ENCODE assay signal across 12 cellular contexts in genomic region chr1:2045468-2046224, GRCh38. TPM values are rescaled to one million over a fixed set of nuclear protein-coding genes. Genes with fewer than 3 reads are reported as not detected.
A peak's percentile ranks its signal among the peaks of the same experiment; 100 is the strongest.
DNase-seq lines count a peak whose midpoint lies in the region; ATAC-seq, FAIRE-seq and TF ChIP-seq lines count a peak whose summit lies in the region.
"Had no signal": no experiment of that assay in that cellular context is flagged by ENCODE, and none has a peak within 500 bp of the region (broad histone marks: within the 10 kb centered on the region; RNA-seq: fewer than 3 reads in every experiment).

No MANE protein-coding gene starts in this region.

- H3K4me3 Mint-ChIP-seq in mesothelial cell of epicardium, result peak overlapping the region; percentile 8

- H3K4me3 ChIP-seq in BLaER1, result peak overlapping the region; percentile 51
- no peak overlapping the region for H3K4me3 ChIP-seq in bronchial epithelial cell (ENCODE audit: low read depth, low read length)

- peaks cover 41% of the 10 kb centered on the region for H3K27me3 Mint-ChIP-seq in mesothelial cell of epicardium (ENCODE audit: low read depth)

- no peak for ATAC-seq in sciatic nerve

- peaks cover 16% of the 10 kb centered on the region for H3K4me1 Mint-ChIP-seq in mesothelial cell of epicardium

- intact Hi-C loops in sciatic nerve (cut with DNase I), result loop anchor here (10.0 kb wide), 1 partner anchor 91 kb away; no protein-coding TSS in a partner anchor

- H3K9ac ChIP-seq in BLaER1, result peak overlapping the region; percentile 60; the same call in 1 of the 2 replicates
- H3K9ac ChIP-seq: SK-N-SH had no signal

- peak overlapping the region; percentile 90 for H3K4me2 ChIP-seq in BLaER1
- H3K4me2 ChIP-seq: SK-N-SH had no signal

- no peaks in the 10 kb centered on the region for H3K9me3 Mint-ChIP-seq in mesothelial cell of epicardium

- H3K4me1 ChIP-seq in BLaER1, result peaks cover 98% of the 10 kb centered on the region

- H4K20me1 ChIP-seq in BLaER1, result no peaks in the 10 kb centered on the region; the same call in 1 of the 2 replicates

- TF ChIP-seq CTCF in bronchial epithelial cell (IDR thresholded peaks at IDR 0.05; ENCODE audit: insufficient read depth, low read length, severe bottlenecking) (no peak), mesothelial cell of epicardium (IDR thresholded peaks at IDR 0.05; ENCODE audit: unreplicated experiment) (no peak), GM13976 (IDR thresholded peaks at IDR 0.05; ENCODE audit: borderline replicate concordance, control extremely low read depth, extremely low read depth, insufficient read depth, missing control alignments) (no peak)

- peak; percentile 47 for FAIRE-seq in bronchial epithelial cell (lab: Jason Lieb, UNC)

- H3K27ac Mint-ChIP-seq in mesothelial cell of epicardium, result no peak overlapping the region

- peaks cover 38% of the 10 kb centered on the region for H3K27me3 ChIP-seq in BLaER1
- H3K27me3 ChIP-seq in bronchial epithelial cell (ENCODE audit: control insufficient read depth, insufficient read depth, low read length), result no peaks in the 10 kb centered on the region

- H3K9me3 ChIP-seq in BLaER1, result 0 out of 2 replicates have a peak, but pooled peaks cover 2% of the 10 kb centered on the region
- H3K9me3 ChIP-seq: esophagus squamous epithelium, SK-N-SH, stomach had no signal

- DNase-seq in HCEC 1CT, result peak; percentile 15
- DNase-seq in bronchial epithelial cell (ENCODE audit: low read depth), result no peak
- no peak for DNase-seq in mesothelial cell of epicardium (ENCODE audit: low spot score in 2 of 2, unreplicated experiment in 2 of 2)
- no peak for DNase-seq in HT-29 (ENCODE audit: low spot score)
- DNase-seq in GM13976 (ENCODE audit: low spot score), result no peak
- DNase-seq in amniotic stem cell (lab: John Stamatoyannopoulos, UW), result no peak
- DNase-seq in sciatic nerve (ENCODE audit: low spot score), result no peak
- DNase-seq: esophagus squamous epithelium had no signal

- no peaks in the 10 kb centered on the region for H3K36me3 ChIP-seq in BLaER1
- H3K36me3 ChIP-seq in bronchial epithelial cell (ENCODE audit: control insufficient read depth, insufficient read depth, low read length), result no peaks in the 10 kb centered on the region
- H3K36me3 ChIP-seq: esophagus squamous epithelium, stomach had no signal

- no peaks in the 10 kb centered on the region for H3K36me3 Mint-ChIP-seq in mesothelial cell of epicardium

- H3K27ac ChIP-seq in BLaER1, result peak overlapping the region; percentile 74; the same call in 1 of the 2 replicates

- in situ Hi-C loops in GM13976 (cut with MboI; ENCODE audit: low sequenced_read_pairs, unreplicated experiment), result no loop called here

RNA-seq across cellular contexts. Expression of gene PRKCZ, which starts 4.6 kb away (rescaled TPM):
- total RNA-seq in bronchial epithelial cell, result 34.6 and 38.4 TPM in 2 replicates
- total RNA-seq in mesothelial cell of epicardium, result 53.0 to 55.5 TPM (median 54.5 TPM) in 3 replicates
- total RNA-seq in HT-29 (2014; rRNA removed; shearing (Covaris generic)), result 54.8 and 67.4 TPM in 2 replicates
- total RNA-seq in sciatic nerve, result 3.5 TPM

RNA-seq across cellular contexts. Expression of gene GABRD, which starts 26.5 kb away (rescaled TPM):
- total RNA-seq in bronchial epithelial cell, result not detected in 2 replicates
- total RNA-seq in mesothelial cell of epicardium, result 0.09 to 0.16 TPM (median 0.14 TPM) in 3 replicates
- not detected in 2 replicates for total RNA-seq in HT-29 (2014; rRNA removed; shearing (Covaris generic))
- not detected for total RNA-seq in sciatic nerve
- total RNA-seq: renal cortical epithelial cell had no signal

RNA-seq across cellular contexts. Expression of gene CFAP74, which starts 42.1 kb away (rescaled TPM):
- total RNA-seq in bronchial epithelial cell (not detected in 2 replicates), mesothelial cell of epicardium (0.16 to 0.42 TPM (median 0.18 TPM) in 3 replicates), sciatic nerve (0.09 TPM)
- total RNA-seq in HT-29 (2014; rRNA removed; shearing (Covaris generic)), result not detected in 2 replicates
- total RNA-seq: esophagus squamous epithelium, renal cortical epithelial cell had no signal
